In genomic region chr11:69297926-69298777, GRCh38 we compare ENCODE assay signal across 8 cellular contexts. TPM values are rescaled to one million over a fixed set of nuclear protein-coding genes. Genes with fewer than 3 reads are reported as not detected.
DNase-seq lines count a peak whose midpoint lies in the region; ATAC-seq, FAIRE-seq and TF ChIP-seq lines count a peak whose summit lies in the region.

No MANE protein-coding gene starts in this region.

- H2AFZ ChIP-seq in OCI-LY3 (ENCODE audit: low read depth, low read length) (no peak overlapping the region), hepatocyte (no peak overlapping the region)

- H4K20me1 ChIP-seq in OCI-LY3 (ENCODE audit: insufficient read depth, low read length) (no peaks in the 10 kb centered on the region), hepatocyte (ENCODE audit: insufficient read depth, poor library complexity, severe bottlenecking) (no peaks in the 10 kb centered on the region)

- TF ChIP-seq CTCF in OCI-LY3 (IDR thresholded peaks at IDR 0.05; ENCODE audit: low read depth, low read length) (no peak), astrocyte of the cerebellum (IDR thresholded peaks at IDR 0.05; ENCODE audit: low read depth, low read length, missing control alignments) (no peak), hepatocyte (IDR thresholded peaks at IDR 0.05; ENCODE audit: poor library complexity) (no peak)

- peaks cover 71% of the 10 kb centered on the region for H3K4me1 ChIP-seq in OCI-LY3 (ENCODE audit: low read length)
- H3K4me1 ChIP-seq in hepatocyte (ENCODE audit: insufficient read depth): peaks cover 30% of the 10 kb centered on the region
- peaks cover 16 to 40% of the 10 kb centered on the region in 2 donors for H3K4me1 ChIP-seq in small intestine (ENCODE audit: control insufficient read depth in 2 of 2, insufficient read depth in 1 of 2, low read depth in 1 of 2, low read length in 1 of 2)

- H3K79me2 ChIP-seq in OCI-LY3 (ENCODE audit: low read length): no peaks in the 10 kb centered on the region
- no peaks in the 10 kb centered on the region for H3K79me2 ChIP-seq in hepatocyte

- no peaks in the 10 kb centered on the region for H3K9me2 ChIP-seq in hepatocyte (replicated peaks; ENCODE audit: insufficient read depth)

- in situ Hi-C loops in astrocyte of the cerebellum (cut with HindIII; ENCODE audit: low sequenced_read_pairs): no loop called here

- FAIRE-seq in small intestine (lab: Jason Lieb, UNC): no peak

- no peaks in the 10 kb centered on the region; the same call in 1 of the 2 replicates for H3K27me3 ChIP-seq in OCI-LY3 (ENCODE audit: low read depth, low read length)
- no peaks in the 10 kb centered on the region for H3K27me3 ChIP-seq in hepatocyte
- H3K27me3 ChIP-seq in small intestine (ENCODE audit: control insufficient read depth in 2 of 2, insufficient read depth in 2 of 2, low read length in 2 of 2): no peaks in the 10 kb centered on the region

- peaks cover 8% of the 10 kb centered on the region for H3K36me3 ChIP-seq in OCI-LY3 (replicated peaks; ENCODE audit: low read depth, low read length)
- no peaks in the 10 kb centered on the region for H3K36me3 ChIP-seq in hepatocyte (replicated peaks; ENCODE audit: insufficient read depth, low read depth)
- no peaks in the 10 kb centered on the region for H3K36me3 ChIP-seq in small intestine (ENCODE audit: control insufficient read depth in 2 of 2, insufficient read depth in 2 of 2, low read length in 2 of 2)

- WGBS in hepatocyte (ENCODE audit: low lambda C conversion rate, missing lambda C conversion rate): 76% methylated on average over 26 of the region's 26 CpGs
- 26 to 37% (median 35%) methylated on average over 26 of the region's 26 CpGs for WGBS in small intestine, 3 donors

- peak overlapping the region; percentile 80 for H3K4me3 ChIP-seq in OCI-LY3 (ENCODE audit: low read length)
- no peak overlapping the region for H3K4me3 ChIP-seq in astrocyte of the cerebellum (ENCODE audit: low read depth, low read length)
- no peak overlapping the region for H3K4me3 ChIP-seq in hepatocyte
- H3K4me3 ChIP-seq in small intestine (ENCODE audit: low read depth in 1 of 2, low read length in 2 of 2): no peak overlapping the region

- H3K9ac ChIP-seq in OCI-LY3 (ENCODE audit: low read length): peak overlapping the region; percentile 75

- DNase-seq in stimulated activated naive CD4-positive, alpha-beta T cell (lab: John Stamatoyannopoulos, UW): peak in 5 of 6 experiments; percentile 28 to 52 (median 49)
- DNase-seq in stimulated activated naive CD4-positive, alpha-beta T cell treated with Interleukin-2 at 50 U/mL for 16 hours (lab: John Stamatoyannopoulos, UW): no peak
- peak; percentile 40 for DNase-seq in astrocyte of the cerebellum (ENCODE audit: low read depth)
- peak; percentile 77 for DNase-seq in hepatocyte (ENCODE audit: low spot score)
- peak; percentile 76 for DNase-seq in small intestine
- no peak for DNase-seq in NCI-H2107 treated with DMSO at 0.1 percent for 48 hours (lab: John Stamatoyannopoulos, UW; ENCODE audit: unreplicated experiment)

- H3K27ac ChIP-seq in OCI-LY3 (ENCODE audit: low read length) (peak overlapping the region; percentile 84), hepatocyte (peak overlapping the region; percentile 77), small intestine (ENCODE audit: low read depth in 1 of 2, low read length in 1 of 2) (peak overlapping the region; percentile 42 to 96)

- peak overlapping the region; percentile 95 for H3K4me2 ChIP-seq in OCI-LY3 (ENCODE audit: low read length)
- H3K4me2 ChIP-seq in hepatocyte: peak overlapping the region; percentile 31

- H3K9me3 ChIP-seq in OCI-LY3 (ENCODE audit: insufficient read depth, low read length) (no peaks in the 10 kb centered on the region), hepatocyte (ENCODE audit: low read depth) (no peaks in the 10 kb centered on the region), small intestine (ENCODE audit: control insufficient read depth, low read depth) (no peaks in the 10 kb centered on the region)

- ATAC-seq in HG02981 (IDR thresholded peaks at IDR 0.05; ENCODE audit: unreplicated experiment): peak; percentile 38

RNA-seq across cellular contexts. Expression of gene MYEOV, which starts 4.2 kb away (rescaled TPM):
- not detected in 2 replicates for total RNA-seq in hepatocyte
- 0.57 TPM in 1 of 2 replicates, not detected in the other for polyA plus RNA-seq in hepatocyte
- 1 to 10 TPM in 2 of 3 donors, under 1 TPM in 1; 0.67 to 3.6 (median 2.4) TPM for polyA plus RNA-seq in small intestine

Comparison
In these comparisons a context has a peak if more than half of its experiments do, and no peak if none do; other contexts are left out.
1. DNase-seq: peak in stimulated activated naive CD4-positive, alpha-beta T cell (5 of 6), astrocyte of the cerebellum (single experiment), hepatocyte (single experiment) and small intestine (single experiment); none in stimulated activated naive CD4-positive, alpha-beta T cell treated with Interleukin-2 at 50 U/mL for 16 hours (single experiment) and NCI-H2107 treated with DMSO at 0.1 percent for 48 hours (single experiment).
2. Peak in every context shown above with its lines, with median percentiles within 50 percentile points of each other: H3K27ac ChIP-seq.